Comparison of ENCODE assay signal across 15 cellular contexts in the genomic region with DNA sequence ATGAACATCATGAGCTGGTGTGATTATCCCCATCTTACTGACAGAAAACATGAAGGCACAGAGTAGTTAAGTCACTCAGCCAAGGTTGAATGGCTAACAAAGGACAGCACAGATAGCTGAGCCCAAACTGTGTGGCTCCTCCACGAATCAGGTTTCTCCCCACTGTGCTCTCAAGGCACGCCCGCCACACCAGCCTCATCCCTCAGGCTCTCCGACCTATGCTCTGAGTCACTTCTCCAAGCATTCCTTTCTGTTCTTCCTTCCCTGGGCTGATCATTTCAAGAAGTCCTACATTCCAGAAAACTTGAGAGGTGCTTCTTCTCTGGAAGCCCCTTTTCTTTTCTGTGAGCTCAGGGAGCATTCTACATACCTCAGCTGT. TPM values are rescaled to one million over a fixed set of nuclear protein-coding genes. Genes with fewer than 3 reads are reported as not detected.
DNase-seq lines count a peak whose midpoint lies in the region; ATAC-seq, FAIRE-seq and TF ChIP-seq lines count a peak whose summit lies in the region.
"Had no signal": no experiment of that assay in that cellular context is flagged by ENCODE, and none has a peak within 500 bp of the region (broad histone marks: within the 10 kb centered on the region; RNA-seq: fewer than 3 reads in every experiment).

No MANE protein-coding gene starts in this region.

- no peak for TF ChIP-seq POLR2A in sigmoid colon (IDR thresholded peaks at IDR 0.05)

- no peak overlapping the region for H3K4me3 ChIP-seq in CD4-positive, CD25-positive, alpha-beta regulatory T cell (ENCODE audit: low read depth, low read length)
- H3K4me3 ChIP-seq in HUES48 (ENCODE audit: low read depth, low read length) (no peak overlapping the region), bronchial epithelial cell (ENCODE audit: low read depth, low read length) (no peak overlapping the region), sigmoid colon (no peak overlapping the region)
- H3K4me3 ChIP-seq: dorsolateral prefrontal cortex, ovary, tibial artery had no signal

- DNase-seq in CD4-positive, CD25-positive, alpha-beta regulatory T cell, result no peak
- DNase-seq in bronchial epithelial cell (ENCODE audit: low read depth) (peak; percentile 76), mesothelial cell of epicardium (ENCODE audit: low spot score in 2 of 2, unreplicated experiment in 2 of 2) (no peak), midbrain (lab: John Stamatoyannopoulos, UW) (no peak), DMS 273 treated with DMSO at 0.1 percent for 48 hours (lab: John Stamatoyannopoulos, UW) (no peak), GM19240 (ENCODE audit: insufficient read length, low spot score) (no peak), sigmoid colon (no peak)
- DNase-seq: activated T-cell treated with anti-CD3 and anti-CD28 coated beads, Interleukin-2, amount 50 U/mL, for 4 hours; DMS153; dorsolateral prefrontal cortex; NCI-H1092; ovary; stimulated activated CD4-positive, alpha-beta T cell treated with anti-CD3 and anti-CD28 coated beads, Interleukin-4, amount 100 ng/mL, for 24 hours; tibial artery had no signal

- H3K9me3 ChIP-seq in CD4-positive, CD25-positive, alpha-beta regulatory T cell (ENCODE audit: control insufficient read depth in 2 of 2, low read length in 2 of 2), result no peaks in the 10 kb centered on the region
- no peaks in the 10 kb centered on the region for H3K9me3 ChIP-seq in HUES48 (ENCODE audit: control insufficient read depth, insufficient read depth, low read length)
- H3K9me3 ChIP-seq in sigmoid colon, result no peaks in the 10 kb centered on the region
- H3K9me3 ChIP-seq: ovary, tibial artery had no signal

- H3K9ac ChIP-seq in HUES48 (ENCODE audit: low read depth, low read length), result no peak overlapping the region

- 79 to 87% methylated on average over 4 of the region's 4 CpGs for WGBS in sigmoid colon, 2 donors

- H3K4me1 Mint-ChIP-seq in CD4-positive, CD25-positive, alpha-beta regulatory T cell, result peaks cover 0 to 3% (median 0%) of the 10 kb centered on the region in 4 donors
- H3K4me1 Mint-ChIP-seq in mesothelial cell of epicardium, result peaks cover 24% of the 10 kb centered on the region

- peak overlapping the region in 2 of 3 donors; percentile 36 to 56 for H3K27ac Mint-ChIP-seq in CD4-positive, CD25-positive, alpha-beta regulatory T cell
- peak overlapping the region; percentile 75 for H3K27ac Mint-ChIP-seq in mesothelial cell of epicardium

- TF ChIP-seq CTCF in bronchial epithelial cell (IDR thresholded peaks at IDR 0.05; ENCODE audit: insufficient read depth, low read length, severe bottlenecking), result no peak
- TF ChIP-seq CTCF in mesothelial cell of epicardium (IDR thresholded peaks at IDR 0.05; ENCODE audit: unreplicated experiment), result no peak
- TF ChIP-seq CTCF in sigmoid colon (IDR thresholded peaks at IDR 0.05), result no peak

- H3K36me3 ChIP-seq in CD4-positive, CD25-positive, alpha-beta regulatory T cell (ENCODE audit: control insufficient read depth, insufficient read depth, low read length), result peaks cover 56% of the 10 kb centered on the region
- H3K36me3 ChIP-seq in HUES48 (ENCODE audit: control insufficient read depth, insufficient read depth, low read length) (peaks cover 59% of the 10 kb centered on the region), bronchial epithelial cell (ENCODE audit: control insufficient read depth, insufficient read depth, low read length) (peaks cover 16% of the 10 kb centered on the region), sigmoid colon (peaks cover 4 to 68% (median 29%) of the 10 kb centered on the region in 4 donors)
- H3K36me3 ChIP-seq: ovary had no signal

- FAIRE-seq in bronchial epithelial cell (lab: Jason Lieb, UNC), result peak; percentile 86

- peaks cover 29% of the 10 kb centered on the region for H3K36me3 Mint-ChIP-seq in CD4-positive, CD25-positive, alpha-beta regulatory T cell
- peaks cover 31% of the 10 kb centered on the region for H3K36me3 Mint-ChIP-seq in mesothelial cell of epicardium

- no peaks in the 10 kb centered on the region for H3K27me3 ChIP-seq in CD4-positive, CD25-positive, alpha-beta regulatory T cell (ENCODE audit: control insufficient read depth, insufficient read depth, low read length)
- H3K27me3 ChIP-seq in HUES48 (ENCODE audit: control insufficient read depth, insufficient read depth, low read length) (no peaks in the 10 kb centered on the region), bronchial epithelial cell (ENCODE audit: control insufficient read depth, insufficient read depth, low read length) (no peaks in the 10 kb centered on the region), sigmoid colon (no peaks in the 10 kb centered on the region)
- H3K27me3 ChIP-seq: dorsolateral prefrontal cortex, ovary, tibial artery had no signal

- TF ChIP-seq EP300 in sigmoid colon (IDR thresholded peaks at IDR 0.05), result no peak

- H3K9me3 Mint-ChIP-seq in CD4-positive, CD25-positive, alpha-beta regulatory T cell, result no peaks in the 10 kb centered on the region
- H3K9me3 Mint-ChIP-seq in mesothelial cell of epicardium, result no peaks in the 10 kb centered on the region
- H3K9me3 Mint-ChIP-seq: activated T-cell treated with anti-CD3 and anti-CD28 coated beads, Interleukin-2, amount 50 U/mL, for 4 hours had no signal

- no peaks in the 10 kb centered on the region for H3K27me3 Mint-ChIP-seq in CD4-positive, CD25-positive, alpha-beta regulatory T cell
- no peaks in the 10 kb centered on the region for H3K27me3 Mint-ChIP-seq in mesothelial cell of epicardium (ENCODE audit: low read depth)

- H3K4me1 ChIP-seq in CD4-positive, CD25-positive, alpha-beta regulatory T cell (ENCODE audit: control insufficient read depth, insufficient read depth, low read length, poor library complexity, severe bottlenecking), result no peaks in the 10 kb centered on the region
- no peaks in the 10 kb centered on the region for H3K4me1 ChIP-seq in HUES48 (ENCODE audit: control insufficient read depth, insufficient read depth, low read length)
- peaks cover 0 to 15% (median 4%) of the 10 kb centered on the region in 4 donors for H3K4me1 ChIP-seq in sigmoid colon

- no peak for ATAC-seq in CD4-positive, CD25-positive, alpha-beta regulatory T cell (ENCODE audit: low read depth in 2 of 2)

- H3K4me3 Mint-ChIP-seq in CD4-positive, CD25-positive, alpha-beta regulatory T cell, result no peak overlapping the region
- H3K4me3 Mint-ChIP-seq in mesothelial cell of epicardium, result no peak overlapping the region
- H3K4me3 Mint-ChIP-seq: activated T-cell treated with anti-CD3 and anti-CD28 coated beads, Interleukin-2, amount 50 U/mL, for 4 hours had no signal

- intact Hi-C loops in sigmoid colon (cut with DNase I), result no loop called here

- H3K27ac ChIP-seq in CD4-positive, CD25-positive, alpha-beta regulatory T cell (ENCODE audit: insufficient read depth, low read length, poor library complexity, severe bottlenecking), result no peak overlapping the region
- peak overlapping the region; percentile 18 for H3K27ac ChIP-seq in HUES48 (ENCODE audit: low read depth, low read length)
- no peak overlapping the region for H3K27ac ChIP-seq in sigmoid colon
- H3K27ac ChIP-seq: dorsolateral prefrontal cortex, ovary, tibial artery had no signal

RNA-seq across cellular contexts. Expression of a gene that starts 25.3 kb away (rescaled TPM):
- total RNA-seq in CD4-positive, CD25-positive, alpha-beta regulatory T cell, result 0.12 TPM
- not detected for polyA plus RNA-seq in CD4-positive, CD25-positive, alpha-beta regulatory T cell
- 2.4 and 4.7 TPM in 2 replicates for total RNA-seq in bronchial epithelial cell
- 43.2 to 46.7 TPM (median 43.3 TPM) in 3 replicates for total RNA-seq in mesothelial cell of epicardium
- total RNA-seq in sigmoid colon, result 10 to 100 TPM; 29.9 to 91.1 (median 50.7) TPM
- polyA plus RNA-seq in sigmoid colon, result 10 to 100 TPM in 1 of 3 donors, 1 to 10 TPM in 2; 2.4 to 29.8 (median 6.5) TPM
